In genomic region chr11:77172666-77172982, GRCh38 we compare ENCODE assay signal across 23 cellular contexts. TPM values are rescaled to one million over a fixed set of nuclear protein-coding genes. Genes with fewer than 3 reads are reported as not detected.
A peak's percentile ranks its signal among the peaks of the same experiment; 100 is the strongest.
DNase-seq lines count a peak whose midpoint lies in the region; ATAC-seq and TF ChIP-seq lines count a peak whose summit lies in the region.
"Had no signal": no experiment of that assay in that cellular context is flagged by ENCODE, and none has a peak within 500 bp of the region (broad histone marks: within the 10 kb centered on the region; RNA-seq: fewer than 3 reads in every experiment).

No MANE protein-coding gene starts in this region.

- no peak for TF ChIP-seq POLR2A in right lobe of liver (IDR thresholded peaks at IDR 0.05)

- peaks cover 1% of the 10 kb centered on the region for H3K4me1 Mint-ChIP-seq in activated CD8-positive, alpha-beta memory T cell treated with anti-CD3 and anti-CD28 coated beads, Interleukin-2, amount 10 ng/mL, durations not matched to agents 7 days and 5 days
- H3K4me1 Mint-ChIP-seq: activated CD4-positive, alpha-beta T cell treated with anti-CD3 and anti-CD28 coated beads for 36 hours had no signal

- H3K27ac ChIP-seq in right lobe of liver: no peak overlapping the region
- H3K27ac ChIP-seq: colonic mucosa, esophagus squamous epithelium, gastroesophageal sphincter, upper lobe of left lung had no signal

- no peak overlapping the region for H3K4me3 ChIP-seq in right lobe of liver
- H3K4me3 ChIP-seq: colonic mucosa, esophagus squamous epithelium, gastroesophageal sphincter, upper lobe of left lung had no signal

- no peaks in the 10 kb centered on the region for H3K27me3 Mint-ChIP-seq in activated CD8-positive, alpha-beta memory T cell treated with anti-CD3 and anti-CD28 coated beads, Interleukin-2, amount 10 ng/mL, durations not matched to agents 7 days and 5 days
- H3K27me3 Mint-ChIP-seq: activated CD4-positive, alpha-beta T cell treated with anti-CD3 and anti-CD28 coated beads for 36 hours; activated T-cell treated with anti-CD3 and anti-CD28 coated beads, Interleukin-2, amount 50 U/mL, for 24 hours; brain; CD4-positive, alpha-beta T cell had no signal

- peak; percentile 26 for DNase-seq in Daoy (ENCODE audit: low read depth)
- DNase-seq in NCI-H1092 (lab: John Stamatoyannopoulos, UW): peak; percentile 58
- DNase-seq in ecto neural progenitor cell (ENCODE audit: low spot score): peak; percentile 79
- peak in 2 of 3 donors; percentile 55 to 65 for DNase-seq in right lobe of liver
- no peak for DNase-seq in activated CD4-positive, CD25-positive, alpha-beta regulatory T cell treated with anti-CD3 and anti-CD28 coated beads, Interleukin-2, amount 50 U/mL, for 72 hours
- DNase-seq in MV-4-11 (lab: John Stamatoyannopoulos, UW): no peak
- no peak for DNase-seq in activated CD8-positive, alpha-beta memory T cell treated with anti-CD3 and anti-CD28 coated beads, Interleukin-2, amount 10 ng/mL, durations not matched to agents 7 days and 5 days
- DNase-seq in NCI-H510A (lab: John Stamatoyannopoulos, UW): no peak
- DNase-seq: activated CD4-positive, alpha-beta T cell treated with anti-CD3 and anti-CD28 coated beads for 36 hours; activated gamma-delta T cell treated with Interleukin-2 at 50 U/mL for 16 hours; activated T-cell treated with anti-CD3 and anti-CD28 coated beads, Interleukin-2, amount 50 U/mL, for 24 hours; CD4-positive, alpha-beta T cell; colonic mucosa; esophagus squamous epithelium; hypothalamus; mammary epithelial cell; NCI-H1694 treated with DMSO at 0.1 percent for 48 hours; NCI-H345; SIG-M5 had no signal

- no peak for TF ChIP-seq CTCF in right lobe of liver (IDR thresholded peaks at IDR 0.05)

- H3K36me3 Mint-ChIP-seq in activated CD8-positive, alpha-beta memory T cell treated with anti-CD3 and anti-CD28 coated beads, Interleukin-2, amount 10 ng/mL, durations not matched to agents 7 days and 5 days: no peaks in the 10 kb centered on the region
- H3K36me3 Mint-ChIP-seq: brain had no signal

- no peaks in the 10 kb centered on the region for H3K9me3 Mint-ChIP-seq in activated CD8-positive, alpha-beta memory T cell treated with anti-CD3 and anti-CD28 coated beads, Interleukin-2, amount 10 ng/mL, durations not matched to agents 7 days and 5 days (ENCODE audit: low read depth)
- H3K9me3 Mint-ChIP-seq: activated T-cell treated with anti-CD3 and anti-CD28 coated beads, Interleukin-2, amount 50 U/mL, for 24 hours; CD4-positive, alpha-beta T cell; neural crest cell had no signal

- no peaks in the 10 kb centered on the region for H3K27me3 ChIP-seq in right lobe of liver
- H3K27me3 ChIP-seq: colonic mucosa, esophagus squamous epithelium, upper lobe of left lung had no signal

- peak; percentile 21 to 46 (median 32) for ATAC-seq in right lobe of liver
- ATAC-seq in activated CD8-positive, alpha-beta memory T cell treated with anti-CD3 and anti-CD28 coated beads, Interleukin-2, amount 10 ng/mL, durations not matched to agents 7 days and 5 days: no peak
- ATAC-seq: activated CD4-positive, alpha-beta T cell treated with anti-CD3 and anti-CD28 coated beads for 36 hours; gastroesophageal sphincter had no signal

- CTCF ChIA-PET in activated CD8-positive, alpha-beta memory T cell treated with anti-CD3 and anti-CD28 coated beads, Interleukin-2, amount 10 ng/mL, durations not matched to agents 7 days and 5 days (lab: Charles Lee): interaction anchor here (1.2 to 2.7 kb wide), 2 partner anchors 16 to 45 kb away, joined by 5 to 9 read pairs; partner anchors contain the start of gene MYO7A

- peaks cover 0 to 27% (median 7%) of the 10 kb centered on the region in 4 donors for H3K4me1 ChIP-seq in right lobe of liver
- H3K4me1 ChIP-seq: colonic mucosa, gastroesophageal sphincter had no signal

- H3K9me3 ChIP-seq in right lobe of liver: no peaks in the 10 kb centered on the region
- H3K9me3 ChIP-seq: colonic mucosa, esophagus squamous epithelium, gastroesophageal sphincter, upper lobe of left lung had no signal

- intact Hi-C loops in right lobe of liver (cut with DNase I): no loop called here

- no peak overlapping the region for H3K27ac Mint-ChIP-seq in activated CD8-positive, alpha-beta memory T cell treated with anti-CD3 and anti-CD28 coated beads, Interleukin-2, amount 10 ng/mL, durations not matched to agents 7 days and 5 days
- H3K27ac Mint-ChIP-seq: activated CD4-positive, alpha-beta T cell treated with anti-CD3 and anti-CD28 coated beads for 36 hours; activated T-cell treated with anti-CD3 and anti-CD28 coated beads, Interleukin-2, amount 50 U/mL, for 24 hours; CD4-positive, alpha-beta T cell had no signal

- no peak overlapping the region for H3K4me3 Mint-ChIP-seq in activated CD8-positive, alpha-beta memory T cell treated with anti-CD3 and anti-CD28 coated beads, Interleukin-2, amount 10 ng/mL, durations not matched to agents 7 days and 5 days
- H3K4me3 Mint-ChIP-seq: activated CD4-positive, alpha-beta T cell treated with anti-CD3 and anti-CD28 coated beads for 36 hours; activated T-cell treated with anti-CD3 and anti-CD28 coated beads, Interleukin-2, amount 50 U/mL, for 24 hours; brain; CD4-positive, alpha-beta T cell; neural crest cell had no signal

- H3K36me3 ChIP-seq in right lobe of liver: no peaks in the 10 kb centered on the region
- H3K36me3 ChIP-seq: colonic mucosa, esophagus squamous epithelium, gastroesophageal sphincter, upper lobe of left lung had no signal

- 20% methylated on average over 1 of the region's 16 CpGs for WGBS in right lobe of liver (ENCODE audit: insufficient coverage, low coverage, low lambda C conversion rate, missing lambda C conversion rate)

RNA-seq across cellular contexts. Expression of gene MYO7A, which starts 44.6 kb away (rescaled TPM):
- total RNA-seq in Daoy (2014; rRNA removed; shearing (Covaris generic)): 0.40 TPM in 1 of 2 replicates, not detected in the other
- total RNA-seq in right lobe of liver: 10 to 100 TPM; 23.6 to 39.6 (median 32.0) TPM
- under 1 TPM; 0.23 to 0.28 TPM for total RNA-seq in activated CD8-positive, alpha-beta memory T cell treated with anti-CD3 and anti-CD28 coated beads, Interleukin-2, amount 10 ng/mL, durations not matched to agents 7 days and 5 days

Comparison
In these comparisons a context has a peak if more than half of its experiments do, and no peak if none do; other contexts are left out.
1. DNase-seq: peak in Daoy (single experiment), NCI-H1092 (single experiment), ecto neural progenitor cell (single experiment) and right lobe of liver (2 of 3); none in activated CD4-positive, CD25-positive, alpha-beta regulatory T cell treated with anti-CD3 and anti-CD28 coated beads, Interleukin-2, amount 50 U/mL, for 72 hours (single experiment), MV-4-11 (single experiment), activated CD8-positive, alpha-beta memory T cell treated with anti-CD3 and anti-CD28 coated beads, Interleukin-2, amount 10 ng/mL, durations not matched to agents 7 days and 5 days (single experiment) and NCI-H510A (single experiment).
2. RNA of gene MYO7A, which starts 44.6 kb away (total RNA-seq): 23.6 to 39.6 TPM in right lobe of liver; 0.40 TPM in Daoy and 0.23 to 0.28 TPM in activated CD8-positive, alpha-beta memory T cell treated with anti-CD3 and anti-CD28 coated beads, Interleukin-2, amount 10 ng/mL, durations not matched to agents 7 days and 5 days; every median in the first group is over 10 times any median in the second.